ENCODE assay signal across 12 cellular contexts in the genomic region with DNA sequence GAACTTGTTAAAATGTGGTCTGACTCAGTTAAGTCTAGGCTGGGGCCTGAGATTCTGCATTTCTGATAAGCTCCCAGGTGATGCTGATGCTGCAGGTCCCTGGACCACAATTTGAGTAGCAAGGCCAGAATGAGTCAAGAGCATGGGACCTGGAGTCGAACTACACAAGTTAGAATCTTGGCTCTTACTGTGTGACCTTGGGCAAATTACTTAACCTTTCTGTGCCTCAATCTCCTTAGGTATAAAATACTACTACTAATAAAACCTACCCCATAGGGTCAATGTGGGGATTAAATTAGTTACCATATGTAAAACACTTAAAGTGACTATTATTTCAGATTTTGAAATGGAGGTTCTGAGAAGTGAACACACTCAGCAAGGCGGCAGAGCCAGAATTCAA. TPM values are rescaled to one million over a fixed set of nuclear protein-coding genes. Genes with fewer than 3 reads are reported as not detected.
DNase-seq lines count a peak whose midpoint lies in the region; ATAC-seq, FAIRE-seq and TF ChIP-seq lines count a peak whose summit lies in the region.
"Had no signal": no experiment of that assay in that cellular context is flagged by ENCODE, and none has a peak within 500 bp of the region (broad histone marks: within the 10 kb centered on the region; RNA-seq: fewer than 3 reads in every experiment).

No MANE protein-coding gene starts in this region.

- H2AFZ ChIP-seq in HepG2 (ENCODE audit: low read length): no peak overlapping the region
- H2AFZ ChIP-seq in OCI-LY3 (ENCODE audit: low read depth, low read length): peak overlapping the region; percentile 91; the same call in 1 of the 2 replicates

- peaks cover 1% of the 10 kb centered on the region for H3K79me2 ChIP-seq in HepG2 (ENCODE audit: insufficient read depth, low read length)
- H3K79me2 ChIP-seq in OCI-LY3 (ENCODE audit: low read length): no peaks in the 10 kb centered on the region

- H4K20me1 ChIP-seq in HepG2 (ENCODE audit: insufficient read depth, low read length) (peaks cover 21% of the 10 kb centered on the region), OCI-LY3 (ENCODE audit: insufficient read depth, low read length) (no peaks in the 10 kb centered on the region)

- no peaks in the 10 kb centered on the region for H3K9me3 Mint-ChIP-seq in activated naive CD8-positive, alpha-beta T cell treated with anti-CD3 and anti-CD28 coated beads, Interleukin-2, amount 10 ng/mL, durations not matched to agents 7 days and 5 days
- no peaks in the 10 kb centered on the region for H3K9me3 Mint-ChIP-seq in stimulated activated naive CD8-positive, alpha-beta T cell treated with anti-CD3 and anti-CD28 coated beads, Interleukin-15, amount 100 ng/mL, for 72 hours

- no peak overlapping the region for H3K9ac ChIP-seq in HepG2 (ENCODE audit: insufficient read depth, low read depth, low read length)
- no peak overlapping the region for H3K9ac ChIP-seq in OCI-LY3 (ENCODE audit: low read length)
- H3K9ac ChIP-seq: KMS-11 had no signal

- peaks cover 20% of the 10 kb centered on the region for H3K4me1 Mint-ChIP-seq in activated naive CD8-positive, alpha-beta T cell treated with anti-CD3 and anti-CD28 coated beads, Interleukin-2, amount 10 ng/mL, durations not matched to agents 7 days and 5 days
- H3K4me1 Mint-ChIP-seq in stimulated activated naive CD8-positive, alpha-beta T cell treated with anti-CD3 and anti-CD28 coated beads, Interleukin-15, amount 100 ng/mL, for 72 hours: peaks cover 26% of the 10 kb centered on the region

- no peak for FAIRE-seq in HepG2 (lab: Jason Lieb, UNC)

- H3K4me3 Mint-ChIP-seq in activated naive CD8-positive, alpha-beta T cell treated with anti-CD3 and anti-CD28 coated beads, Interleukin-2, amount 10 ng/mL, durations not matched to agents 7 days and 5 days: peak overlapping the region; percentile 81
- H3K4me3 Mint-ChIP-seq in stimulated activated naive CD8-positive, alpha-beta T cell treated with anti-CD3 and anti-CD28 coated beads, Interleukin-15, amount 100 ng/mL, for 72 hours: peak overlapping the region; percentile 89 to 97

- H3K4me2 ChIP-seq in HepG2 (ENCODE audit: low read depth, low read length): no peak overlapping the region
- H3K4me2 ChIP-seq in OCI-LY3 (ENCODE audit: low read length): peak overlapping the region; percentile 83
- H3K4me2 ChIP-seq: KMS-11 had no signal

- TF ChIP-seq CTCF in HepG2 (CRISPR knock-in tag; IDR thresholded peaks at IDR 0.05): no peak
- no peak for TF ChIP-seq CTCF in right lobe of liver (IDR thresholded peaks at IDR 0.05)
- no peak for TF ChIP-seq CTCF in OCI-LY3 (IDR thresholded peaks at IDR 0.05; ENCODE audit: low read depth, low read length)

- peaks cover 10% of the 10 kb centered on the region for H3K4me1 ChIP-seq in HepG2 (ENCODE audit: insufficient read depth, low read length)
- H3K4me1 ChIP-seq in right lobe of liver: no peaks in the 10 kb centered on the region
- H3K4me1 ChIP-seq in OCI-LY3 (ENCODE audit: low read length): peaks cover 14% of the 10 kb centered on the region

- CTCF ChIA-PET in HepG2 (lab: Yijun Ruan, JAX; ENCODE audit: low intra/inter-chr PET ratio, low total read pairs): no interaction called here

- no peak for TF ChIP-seq POLR2A in HepG2 (IDR thresholded peaks at IDR 0.05; ENCODE audit: insufficient read depth in 1 of 2, low read depth in 2 of 2, low read length in 2 of 2)
- no peak for TF ChIP-seq POLR2A in right lobe of liver (IDR thresholded peaks at IDR 0.05)

- in situ Hi-C loops in HepG2 (cut with HindIII; ENCODE audit: extremely low pct_ligation_motif_present, low pct_unique_long_range_greater_than_20kb): no loop called here

- no peaks in the 10 kb centered on the region for H3K27me3 Mint-ChIP-seq in activated naive CD8-positive, alpha-beta T cell treated with anti-CD3 and anti-CD28 coated beads, Interleukin-2, amount 10 ng/mL, durations not matched to agents 7 days and 5 days
- no peaks in the 10 kb centered on the region for H3K27me3 Mint-ChIP-seq in stimulated activated naive CD8-positive, alpha-beta T cell treated with anti-CD3 and anti-CD28 coated beads, Interleukin-15, amount 100 ng/mL, for 72 hours

- H3K9me3 ChIP-seq in HepG2 (ENCODE audit: low read length) (no peaks in the 10 kb centered on the region), right lobe of liver (no peaks in the 10 kb centered on the region), OCI-LY3 (ENCODE audit: insufficient read depth, low read length) (no peaks in the 10 kb centered on the region)

- TF ChIP-seq EP300 in HepG2 (IDR thresholded peaks at IDR 0.05; ENCODE audit: low read depth in 2 of 2, low read length in 2 of 2): no peak
- no peak for TF ChIP-seq EP300 in HepG2 (CRISPR knock-in tag; IDR thresholded peaks at IDR 0.05; ENCODE audit: borderline replicate concordance)

- H3K4me3 ChIP-seq in HepG2 (replicated peaks in 1 of 3; ENCODE audit: insufficient read depth in 1 of 3, low read depth in 2 of 3, low read length in 3 of 3): no peak overlapping the region
- H3K4me3 ChIP-seq in right lobe of liver: no peak overlapping the region
- peak overlapping the region; percentile 68 for H3K4me3 ChIP-seq in OCI-LY3 (ENCODE audit: low read length)

- intact Hi-C loops in HepG2 (cut with micrococcal nuclease; ENCODE audit: unreplicated experiment): no loop called here
- intact Hi-C loops in right lobe of liver (cut with DNase I): no loop called here

- no peaks in the 10 kb centered on the region for H3K27me3 ChIP-seq in HepG2 (ENCODE audit: control insufficient read depth in 1 of 2, insufficient read depth in 2 of 2, low read length in 2 of 2)
- H3K27me3 ChIP-seq in right lobe of liver: no peaks in the 10 kb centered on the region
- H3K27me3 ChIP-seq in OCI-LY3 (ENCODE audit: low read depth, low read length): no peaks in the 10 kb centered on the region

- ATAC-seq in HepG2: no peak
- no peak for ATAC-seq in right lobe of liver
- no peak for ATAC-seq in activated naive CD8-positive, alpha-beta T cell treated with anti-CD3 and anti-CD28 coated beads, Interleukin-2, amount 10 ng/mL, durations not matched to agents 7 days and 5 days (ENCODE audit: low read depth)
- no peak for ATAC-seq in stimulated activated naive CD8-positive, alpha-beta T cell treated with anti-CD3 and anti-CD28 coated beads, Interleukin-15, amount 100 ng/mL, for 72 hours

- H3K27ac ChIP-seq in HepG2 (ENCODE audit: extremely low read length, insufficient read depth, low read length): no peak overlapping the region
- H3K27ac ChIP-seq in right lobe of liver: no peak overlapping the region
- no peak overlapping the region for H3K27ac ChIP-seq in OCI-LY3 (ENCODE audit: low read length)
- H3K27ac ChIP-seq: KMS-11 had no signal

- peak overlapping the region; percentile 28 for H3K27ac Mint-ChIP-seq in activated naive CD8-positive, alpha-beta T cell treated with anti-CD3 and anti-CD28 coated beads, Interleukin-2, amount 10 ng/mL, durations not matched to agents 7 days and 5 days
- peak overlapping the region; percentile 67 to 84 for H3K27ac Mint-ChIP-seq in stimulated activated naive CD8-positive, alpha-beta T cell treated with anti-CD3 and anti-CD28 coated beads, Interleukin-15, amount 100 ng/mL, for 72 hours

- DNase-seq in HepG2 (ENCODE audit: low spot score): no peak
- DNase-seq in right lobe of liver: no peak
- no peak for DNase-seq in activated naive CD8-positive, alpha-beta T cell treated with anti-CD3 and anti-CD28 coated beads, Interleukin-2, amount 10 ng/mL, durations not matched to agents 7 days and 5 days
- DNase-seq in stimulated activated naive CD8-positive, alpha-beta T cell treated with anti-CD3 and anti-CD28 coated beads, Interleukin-15, amount 100 ng/mL, for 72 hours: no peak
- no peak for DNase-seq in cortex of kidney (lab: John Stamatoyannopoulos, UW)
- DNase-seq in GDM1 (lab: John Stamatoyannopoulos, UW): no peak
- DNase-seq: NCI-H1105 treated with DMSO at 0.1 percent for 48 hours, NCI-H1930, NCI-H510A treated with DMSO at 0.1 percent for 48 hours had no signal

- POLR2A ChIA-PET in HepG2 (lab: Yijun Ruan, JAX): no interaction called here
- POLR2A ChIA-PET in activated naive CD8-positive, alpha-beta T cell treated with anti-CD3 and anti-CD28 coated beads, Interleukin-2, amount 10 ng/mL, durations not matched to agents 7 days and 5 days (lab: Charles Lee): interaction anchor here (0.6 kb wide), 1 partner anchor 16 kb away, joined by 3 read pairs; no protein-coding TSS in a partner anchor

- H3K36me3 ChIP-seq in HepG2 (replicated peaks in 1 of 2; ENCODE audit: control insufficient read depth in 1 of 2, insufficient read depth in 2 of 2, low read length in 2 of 2) (peaks cover 9 to 32% of the 10 kb centered on the region in 2 experiments), right lobe of liver (no peaks in the 10 kb centered on the region), OCI-LY3 (replicated peaks; ENCODE audit: low read depth, low read length) (no peaks in the 10 kb centered on the region)

- no peaks in the 10 kb centered on the region for H3K36me3 Mint-ChIP-seq in activated naive CD8-positive, alpha-beta T cell treated with anti-CD3 and anti-CD28 coated beads, Interleukin-2, amount 10 ng/mL, durations not matched to agents 7 days and 5 days

- TF ChIP-seq RAD21 in HepG2 (CRISPR knock-in tag; IDR thresholded peaks at IDR 0.05): no peak

- 96% methylated on average over 2 of the region's 2 CpGs for WGBS in HepG2 (ENCODE audit: low lambda C conversion rate)
- whole genome bisulfite sequencing in right lobe of liver (ENCODE audit: insufficient coverage, low coverage, low lambda C conversion rate, missing lambda C conversion rate): 93% methylated on average over 2 of the region's 2 CpGs

- BruUV-seq in HepG2 (replicated peaks; lab: Mats Ljungman, UMichigan): no TSS peak

RNA-seq across cellular contexts. Expression of a gene that starts 34.3 kb away (rescaled TPM):
- 35.8 and 67.5 TPM in 2 replicates for total RNA-seq in HepG2 (2016; rRNA removed; fragmentation: Illumina TruSeq; extraction: Trizol)
- 24.1 and 26.9 TPM in 2 replicates for total RNA-seq in HepG2 (2016; cell fraction: cytosol; rRNA removed; fragmentation: Illumina TruSeq; extraction: Trizol; ENCODE audit: low read depth)
- total RNA-seq in HepG2 (2016; cell fraction: insoluble cytoplasmic fraction; rRNA removed; fragmentation: Illumina TruSeq; extraction: Trizol): 31.0 and 63.9 TPM in 2 replicates
- total RNA-seq in HepG2 (2016; cell fraction: membrane; rRNA removed; fragmentation: Illumina TruSeq; extraction: Trizol): 48.4 and 52.8 TPM in 2 replicates
- 82.9 and 86.5 TPM in 2 replicates for total RNA-seq in HepG2 (2016; cell fraction: nucleus; rRNA removed; fragmentation: Illumina TruSeq; extraction: Trizol)
- 55.0 and 55.2 TPM in 2 replicates for polyA plus RNA-seq in HepG2 (2011; rRNA removed)
- polyA plus RNA-seq in HepG2 (2011; cell fraction: cytosol; rRNA removed): 19.4 and 33.8 TPM in 2 replicates
- polyA plus RNA-seq in HepG2 (2011; cell fraction: nucleus; rRNA removed): 229 and 337 TPM in 2 replicates
- 36.3 and 37.7 TPM in 2 replicates for polyA plus RNA-seq in HepG2 (2012)
- polyA plus RNA-seq in HepG2 (2016; cell fraction: cytosol; fragmentation: Illumina TruSeq; extraction: Trizol; ENCODE audit: low read depth): 14.1 and 14.2 TPM in 2 replicates
- 33.8 and 39.1 TPM in 2 replicates for polyA plus RNA-seq in HepG2 (2016; cell fraction: insoluble cytoplasmic fraction; fragmentation: Illumina TruSeq; extraction: Trizol; ENCODE audit: low read depth)
- polyA plus RNA-seq in HepG2 (2016; cell fraction: membrane; fragmentation: Illumina TruSeq; extraction: Trizol; ENCODE audit: low read depth): 33.4 and 35.7 TPM in 2 replicates
- polyA plus RNA-seq in HepG2 (2016; cell fraction: nucleus; fragmentation: Illumina TruSeq; extraction: Trizol; ENCODE audit: insufficient read depth, low read depth): 217 and 242 TPM in 2 replicates
- 39.6 and 88.9 TPM in 2 replicates for polyA minus RNA-seq in HepG2 (2011; rRNA and poly(A)+ RNA removed; ENCODE audit: low replicate concordance)
- 23.0 and 24.3 TPM in 2 replicates for polyA minus RNA-seq in HepG2 (2011; cell fraction: cytosol; rRNA and poly(A)+ RNA removed)
- 51.5 and 67.3 TPM in 2 replicates for polyA minus RNA-seq in HepG2 (2011; cell fraction: nucleus; rRNA and poly(A)+ RNA removed)
- total RNA-seq in right lobe of liver: 10 to 100 TPM in 1 of 6 experiments, 1 to 10 TPM in 5; 2.0 to 10.7 (median 4.1) TPM
- 10 to 100 TPM; 35.7 to 38.4 TPM for total RNA-seq in activated naive CD8-positive, alpha-beta T cell treated with anti-CD3 and anti-CD28 coated beads, Interleukin-2, amount 10 ng/mL, durations not matched to agents 7 days and 5 days

RNA-seq across cellular contexts. Expression of a gene that starts 58.5 kb away (rescaled TPM):
- not detected in 2 replicates for total RNA-seq in HepG2 (2016; rRNA removed; fragmentation: Illumina TruSeq; extraction: Trizol)
- total RNA-seq in HepG2 (2016; cell fraction: cytosol; rRNA removed; fragmentation: Illumina TruSeq; extraction: Trizol; ENCODE audit: low read depth): not detected in 2 replicates
- total RNA-seq in HepG2 (2016; cell fraction: insoluble cytoplasmic fraction; rRNA removed; fragmentation: Illumina TruSeq; extraction: Trizol): not detected in 2 replicates
- not detected in 2 replicates for total RNA-seq in HepG2 (2016; cell fraction: membrane; rRNA removed; fragmentation: Illumina TruSeq; extraction: Trizol)
- not detected in 2 replicates for total RNA-seq in HepG2 (2016; cell fraction: nucleus; rRNA removed; fragmentation: Illumina TruSeq; extraction: Trizol)
- polyA plus RNA-seq in HepG2 (2011; rRNA removed): not detected in 2 replicates
- 0.03 TPM in 1 of 2 replicates, not detected in the other for polyA plus RNA-seq in HepG2 (2011; cell fraction: cytosol; rRNA removed)
- polyA plus RNA-seq in HepG2 (2011; cell fraction: nucleus; rRNA removed): 0.10 and 0.14 TPM in 2 replicates
- polyA plus RNA-seq in HepG2 (2012): 0.12 TPM in 1 of 2 replicates, not detected in the other
- not detected in 2 replicates for polyA plus RNA-seq in HepG2 (2016; cell fraction: cytosol; fragmentation: Illumina TruSeq; extraction: Trizol; ENCODE audit: low read depth)
- not detected in 2 replicates for polyA plus RNA-seq in HepG2 (2016; cell fraction: insoluble cytoplasmic fraction; fragmentation: Illumina TruSeq; extraction: Trizol; ENCODE audit: low read depth)
- not detected in 2 replicates for polyA plus RNA-seq in HepG2 (2016; cell fraction: membrane; fragmentation: Illumina TruSeq; extraction: Trizol; ENCODE audit: low read depth)
- 1.3 TPM in 1 of 2 replicates, not detected in the other for polyA plus RNA-seq in HepG2 (2016; cell fraction: nucleus; fragmentation: Illumina TruSeq; extraction: Trizol; ENCODE audit: insufficient read depth, low read depth)
- 9.7 TPM in 1 of 2 replicates, not detected in the other for polyA minus RNA-seq in HepG2 (2011; rRNA and poly(A)+ RNA removed; ENCODE audit: low replicate concordance)
- 0.70 TPM in 1 of 2 replicates, not detected in the other for polyA minus RNA-seq in HepG2 (2011; cell fraction: cytosol; rRNA and poly(A)+ RNA removed)
- polyA minus RNA-seq in HepG2 (2011; cell fraction: nucleus; rRNA and poly(A)+ RNA removed): 0.64 TPM in 1 of 2 replicates, not detected in the other
- total RNA-seq in right lobe of liver: under 1 TPM in 1 of 6 experiments, not detected in 5; 0.09 TPM
- under 1 TPM; 0.55 to 0.65 TPM for total RNA-seq in activated naive CD8-positive, alpha-beta T cell treated with anti-CD3 and anti-CD28 coated beads, Interleukin-2, amount 10 ng/mL, durations not matched to agents 7 days and 5 days
- total RNA-seq: H4 had no signal
